11 cellular contexts compared by ENCODE assay signal in genomic region chr11:34988294-34989255, GRCh38.
A peak's percentile ranks its signal among the peaks of the same experiment; 100 is the strongest.
DNase-seq lines count a peak whose midpoint lies in the region; ATAC-seq and TF ChIP-seq lines count a peak whose summit lies in the region.
"Had no signal": no experiment of that assay in that cellular context is flagged by ENCODE, and none has a peak within 500 bp of the region (broad histone marks: within the 10 kb centered on the region; RNA-seq: fewer than 3 reads in every experiment).

No MANE protein-coding gene starts in this region.

- no TSS peak for BruUV-seq in PC-9 (replicated peaks; lab: Mats Ljungman, UMichigan)

- intact Hi-C loops in PC-9 (cut with micrococcal nuclease; ENCODE audit: unreplicated experiment) (no loop called here), sciatic nerve (cut with DNase I) (no loop called here)

- DNase-seq in AG08395 (ENCODE audit: low spot score) (peak; percentile 48), astrocyte of the spinal cord (ENCODE audit: low read depth, low spot score) (peak; percentile 79), AML-193 (lab: John Stamatoyannopoulos, UW) (no peak), PC-9 (no peak), sciatic nerve (ENCODE audit: low spot score) (no peak)
- no peak for DNase-seq in stimulated activated CD4-positive, alpha-beta T cell treated with anti-CD3 and anti-CD28 coated beads, Interleukin-2, amount 100 ng/mL, for 24 hours
- DNase-seq: activated CD4-positive, alpha-beta T cell treated with anti-CD3 and anti-CD28 coated beads, Interleukin-2, amount 50 U/mL, for 1 hour; RPMI8226 had no signal

- ATAC-seq in GM19455 (IDR thresholded peaks at IDR 0.05; ENCODE audit: unreplicated experiment): peak; percentile 82
- ATAC-seq in HG03520 (IDR thresholded peaks at IDR 0.05; ENCODE audit: unreplicated experiment): peak; percentile 86
- no peak for ATAC-seq in sciatic nerve

- CTCF ChIA-PET in PC-9 (lab: Charles Lee): no interaction called here

- no peaks in the 10 kb centered on the region for H3K79me2 ChIP-seq in PC-9 (ENCODE audit: low read depth)

- H3K36me3 ChIP-seq in PC-9 (ENCODE audit: low read depth): peaks cover 37% of the 10 kb centered on the region
- H3K36me3 ChIP-seq: breast epithelium had no signal

- no peaks in the 10 kb centered on the region for H4K20me1 ChIP-seq in PC-9 (ENCODE audit: insufficient read depth)

- POLR2A ChIA-PET in PC-9 (lab: Charles Lee; ENCODE audit: unreplicated experiment): no interaction called here

- H3K4me3 ChIP-seq in astrocyte of the spinal cord (ENCODE audit: low read depth, low read length) (no peak overlapping the region), PC-9 (no peak overlapping the region)
- H3K4me3 ChIP-seq: breast epithelium had no signal

- H3K27ac ChIP-seq in PC-9: no peak overlapping the region
- H3K27ac ChIP-seq: breast epithelium had no signal

- H3F3A ChIP-seq in PC-9 (ENCODE audit: insufficient read depth, low read depth): peaks cover 7% of the 10 kb centered on the region; the same call in 1 of the 2 replicates

- no peaks in the 10 kb centered on the region for H3K9me2 ChIP-seq in PC-9 (ENCODE audit: insufficient read depth)

- no peaks in the 10 kb centered on the region for H3K27me3 ChIP-seq in PC-9 (ENCODE audit: insufficient read depth, low read depth)
- H3K27me3 ChIP-seq: breast epithelium had no signal

- H2AFZ ChIP-seq in PC-9: no peak overlapping the region

- no peak overlapping the region for H3K4me2 ChIP-seq in PC-9

- TF ChIP-seq CTCF in astrocyte of the spinal cord (IDR thresholded peaks at IDR 0.05; ENCODE audit: low read depth, low read length) (no peak), PC-9 (conservative IDR thresholded peaks at IDR 0.05) (no peak)

- H3K4me1 ChIP-seq in PC-9 (replicated peaks; ENCODE audit: insufficient read depth): no peaks in the 10 kb centered on the region
- H3K4me1 ChIP-seq: breast epithelium had no signal

- in situ Hi-C loops in astrocyte of the spinal cord (cut with HindIII; ENCODE audit: low sequenced_read_pairs): no loop called here

- H3K9me3 ChIP-seq in PC-9 (ENCODE audit: insufficient read depth, low read depth): no peaks in the 10 kb centered on the region
- H3K9me3 ChIP-seq: breast epithelium had no signal

Comparison
In these comparisons a context has a peak if more than half of its experiments do, and no peak if none do; other contexts are left out.
1. DNase-seq: peak in AG08395 (single experiment) and astrocyte of the spinal cord (single experiment); none in AML-193 (0 of 2), stimulated activated CD4-positive, alpha-beta T cell treated with anti-CD3 and anti-CD28 coated beads, Interleukin-2, amount 100 ng/mL, for 24 hours (0 of 2), PC-9 (0 of 2) and sciatic nerve (single experiment).